ENCODE assay signal across 17 cellular contexts in genomic region chr10:49381111-49381900, GRCh38. TPM values are rescaled to one million over a fixed set of nuclear protein-coding genes. Genes with fewer than 3 reads are reported as not detected.
DNase-seq lines count a peak whose midpoint lies in the region; ATAC-seq and TF ChIP-seq lines count a peak whose summit lies in the region.
"Had no signal": no experiment of that assay in that cellular context is flagged by ENCODE, and none has a peak within 500 bp of the region (broad histone marks: within the 10 kb centered on the region; RNA-seq: fewer than 3 reads in every experiment).

No MANE protein-coding gene starts in this region.

- TF ChIP-seq CTCF in osteocyte (IDR thresholded peaks at IDR 0.05), result no peak

- no peaks in the 10 kb centered on the region for H3K27me3 Mint-ChIP-seq in activated CD8-positive, alpha-beta memory T cell treated with anti-CD3 and anti-CD28 coated beads, Interleukin-2, amount 10 ng/mL, durations not matched to agents 7 days and 5 days
- H3K27me3 Mint-ChIP-seq in osteocyte (ENCODE audit: unreplicated experiment), result peaks cover 21% of the 10 kb centered on the region

- no peak overlapping the region for H3K27ac Mint-ChIP-seq in activated CD8-positive, alpha-beta memory T cell treated with anti-CD3 and anti-CD28 coated beads, Interleukin-2, amount 10 ng/mL, durations not matched to agents 7 days and 5 days
- no peak overlapping the region for H3K27ac Mint-ChIP-seq in osteocyte (ENCODE audit: unreplicated experiment)
- H3K27ac Mint-ChIP-seq: CD4-positive, alpha-beta T cell had no signal

- no peaks in the 10 kb centered on the region for H3K36me3 Mint-ChIP-seq in activated CD8-positive, alpha-beta memory T cell treated with anti-CD3 and anti-CD28 coated beads, Interleukin-2, amount 10 ng/mL, durations not matched to agents 7 days and 5 days
- H3K36me3 Mint-ChIP-seq in osteocyte (ENCODE audit: unreplicated experiment), result no peaks in the 10 kb centered on the region

- H3K9me3 Mint-ChIP-seq in activated CD8-positive, alpha-beta memory T cell treated with anti-CD3 and anti-CD28 coated beads, Interleukin-2, amount 10 ng/mL, durations not matched to agents 7 days and 5 days (ENCODE audit: low read depth), result no peaks in the 10 kb centered on the region
- H3K9me3 Mint-ChIP-seq in osteocyte (ENCODE audit: unreplicated experiment), result no peaks in the 10 kb centered on the region
- H3K9me3 Mint-ChIP-seq: CD4-positive, alpha-beta T cell had no signal

- CTCF ChIA-PET in activated CD8-positive, alpha-beta memory T cell treated with anti-CD3 and anti-CD28 coated beads, Interleukin-2, amount 10 ng/mL, durations not matched to agents 7 days and 5 days (lab: Charles Lee), result interaction anchor here (1.0 to 1.4 kb wide), 2 partner anchors 26 to 131 kb away, joined by 3 read pairs; no protein-coding TSS in a partner anchor

- no peak overlapping the region for H3K4me3 Mint-ChIP-seq in activated CD8-positive, alpha-beta memory T cell treated with anti-CD3 and anti-CD28 coated beads, Interleukin-2, amount 10 ng/mL, durations not matched to agents 7 days and 5 days
- H3K4me3 Mint-ChIP-seq in osteocyte (ENCODE audit: unreplicated experiment), result no peak overlapping the region
- H3K4me3 Mint-ChIP-seq: CD4-positive, alpha-beta T cell had no signal

- DNase-seq in activated CD8-positive, alpha-beta memory T cell treated with anti-CD3 and anti-CD28 coated beads, Interleukin-2, amount 10 ng/mL, durations not matched to agents 7 days and 5 days, result peak; percentile 34
- no peak for DNase-seq in activated CD8-positive, alpha-beta memory T cell treated with anti-CD3 and anti-CD28 coated beads, Interleukin-2, amount 50 U/mL, for 4 hours
- DNase-seq in ecto neural progenitor cell (ENCODE audit: low spot score), result peak; percentile 31
- peak; percentile 80 for DNase-seq in osteocyte (ENCODE audit: extremely low spot score, unreplicated experiment)
- no peak for DNase-seq in kidney tubule cell (ENCODE audit: low spot score)
- DNase-seq: AML-193; C1 segment of cervical spinal cord; Calu3; CD4-positive, alpha-beta T cell; DMS153; DMS79 treated with DMSO at 0.1 percent for 48 hours; EL; GM23248 had no signal

- H3K4me1 Mint-ChIP-seq in activated CD8-positive, alpha-beta memory T cell treated with anti-CD3 and anti-CD28 coated beads, Interleukin-2, amount 10 ng/mL, durations not matched to agents 7 days and 5 days, result no peaks in the 10 kb centered on the region
- H3K4me1 Mint-ChIP-seq in osteocyte (ENCODE audit: unreplicated experiment), result no peaks in the 10 kb centered on the region

- no peak for ATAC-seq in activated CD8-positive, alpha-beta memory T cell treated with anti-CD3 and anti-CD28 coated beads, Interleukin-2, amount 10 ng/mL, durations not matched to agents 7 days and 5 days
- ATAC-seq in GM21447 (IDR thresholded peaks at IDR 0.05; ENCODE audit: unreplicated experiment) (no peak), GM19463 (IDR thresholded peaks at IDR 0.05; ENCODE audit: unreplicated experiment) (no peak)
- ATAC-seq: HCT116, HepG2 had no signal

RNA-seq across cellular contexts. Expression of gene DRGX, which starts 14.6 kb away (rescaled TPM):
- not detected for total RNA-seq in activated CD8-positive, alpha-beta memory T cell treated with anti-CD3 and anti-CD28 coated beads, Interleukin-2, amount 10 ng/mL, durations not matched to agents 7 days and 5 days
- total RNA-seq in osteocyte, result not detected in 2 replicates
- total RNA-seq: Calu3; CD4-positive, alpha-beta T cell; GM23248; HepG2 had no signal

Comparison
In these comparisons a context has a peak if more than half of its experiments do, and no peak if none do; other contexts are left out.
1. DNase-seq: peak in activated CD8-positive, alpha-beta memory T cell treated with anti-CD3 and anti-CD28 coated beads, Interleukin-2, amount 10 ng/mL, durations not matched to agents 7 days and 5 days (single experiment), ecto neural progenitor cell (single experiment) and osteocyte (single experiment); none in activated CD8-positive, alpha-beta memory T cell treated with anti-CD3 and anti-CD28 coated beads, Interleukin-2, amount 50 U/mL, for 4 hours (single experiment) and kidney tubule cell (single experiment).